Comparison of ENCODE assay signal across 8 cellular contexts in genomic region chr3:41961061-41961749, GRCh38.
DNase-seq lines count a peak whose midpoint lies in the region; ATAC-seq lines count a peak whose summit lies in the region.

No MANE protein-coding gene starts in this region.

- H3K4me1 Mint-ChIP-seq in memory B cell = peaks cover 8% of the 10 kb centered on the region

- H3K36me3 Mint-ChIP-seq in memory B cell = no peaks in the 10 kb centered on the region

- ATAC-seq in HG02938 (IDR thresholded peaks at IDR 0.05; ENCODE audit: unreplicated experiment) (peak; percentile 3), memory B cell (ENCODE audit: low read depth) (peak; percentile 41)

- H3K27ac Mint-ChIP-seq in memory B cell = peak overlapping the region; percentile 97

- peak overlapping the region; percentile 95 for H3K4me3 Mint-ChIP-seq in memory B cell

- H3K9me3 Mint-ChIP-seq in memory B cell = no peaks in the 10 kb centered on the region

- DNase-seq in NCI-H1417 (lab: John Stamatoyannopoulos, UW) = peak; percentile 46 to 84 (median 78)
- DNase-seq in NCI-H1417 treated with DMSO at 0.1 percent for 48 hours (lab: John Stamatoyannopoulos, UW) = no peak
- DNase-seq in NCI-H2171 treated with DMSO at 0.1 percent for 48 hours (lab: John Stamatoyannopoulos, UW) = peak; percentile 57
- peak; percentile 51 to 58 for DNase-seq in activated CD4-positive, alpha-beta T cell treated with anti-CD3 and anti-CD28 coated beads, Interleukin-2, amount 50 U/mL, for 48 hours
- DNase-seq in effector CD4-positive, alpha-beta T cell = peak; percentile 55
- peak; percentile 50 to 58 for DNase-seq in memory B cell (ENCODE audit: low spot score in 2 of 2)
- DNase-seq in stimulated activated CD4-positive, alpha-beta T cell treated with anti-CD3 and anti-CD28 coated beads, TNF-alpha, amount 100 ng/mL, for 4 hours (ENCODE audit: low read depth in 3 of 3) = peak; percentile 12 to 22 (median 15)

- H3K27me3 Mint-ChIP-seq in memory B cell = no peaks in the 10 kb centered on the region
